ENCODE assay signal across 18 cellular contexts in genomic region chr19:33580026-33580644, GRCh38. TPM values are rescaled to one million over a fixed set of nuclear protein-coding genes. Genes with fewer than 3 reads are reported as not detected.
DNase-seq lines count a peak whose midpoint lies in the region; ATAC-seq and TF ChIP-seq lines count a peak whose summit lies in the region.
"Had no signal": no experiment of that assay in that cellular context is flagged by ENCODE, and none has a peak within 500 bp of the region (broad histone marks: within the 10 kb centered on the region; RNA-seq: fewer than 3 reads in every experiment).

No MANE protein-coding gene starts in this region.

- no peak overlapping the region for H2BK12ac ChIP-seq in mesenchymal stem cell (ENCODE audit: low read length in 2 of 2)

- H2AK5ac ChIP-seq in mesenchymal stem cell (ENCODE audit: low read length, severe bottlenecking) = no peak overlapping the region

- H4K8ac ChIP-seq in mesenchymal stem cell (ENCODE audit: low read length) = no peak overlapping the region

- H3K4ac ChIP-seq in mesenchymal stem cell (ENCODE audit: low read depth in 1 of 2, low read length in 2 of 2) = no peak overlapping the region

- H3K79me1 ChIP-seq in mesenchymal stem cell (replicated peaks; ENCODE audit: low read length, poor library complexity, severe bottlenecking) = no peaks in the 10 kb centered on the region

- intact Hi-C loops in right lobe of liver (cut with DNase I) = no loop called here

- no peak overlapping the region for H2BK5ac ChIP-seq in mesenchymal stem cell (ENCODE audit: low read depth, low read length, poor library complexity, severe bottlenecking)

- ATAC-seq in right lobe of liver (peak; percentile 86 to 98 (median 92)), HG03108 (IDR thresholded peaks at IDR 0.05; ENCODE audit: unreplicated experiment) (no peak)
- ATAC-seq: gastrocnemius medialis, sciatic nerve had no signal

- no peak overlapping the region for H3K14ac ChIP-seq in mesenchymal stem cell (ENCODE audit: low read length in 2 of 2)

- H3K4me1 ChIP-seq in right lobe of liver (peaks cover 0 to 7% (median 2%) of the 10 kb centered on the region in 4 donors), mesenchymal stem cell (ENCODE audit: control insufficient read depth, insufficient read depth, low read depth, low read length) (no peaks in the 10 kb centered on the region)
- H3K4me1 ChIP-seq: gastrocnemius medialis had no signal

- H3K23ac ChIP-seq in mesenchymal stem cell (ENCODE audit: low read length in 2 of 2) = no peak overlapping the region

- 33% methylated on average over 3 of the region's 10 CpGs for WGBS in right lobe of liver (ENCODE audit: insufficient coverage, low coverage, low lambda C conversion rate, missing lambda C conversion rate)
- WGBS in mesenchymal stem cell = 76% methylated on average over 10 of the region's 10 CpGs

- no peak overlapping the region for H3K4me2 ChIP-seq in mesenchymal stem cell (ENCODE audit: low read length, poor library complexity, severe bottlenecking)

- H3K9me3 ChIP-seq in right lobe of liver (no peaks in the 10 kb centered on the region), mesenchymal stem cell (ENCODE audit: control insufficient read depth, low read length) (peaks cover 2% of the 10 kb centered on the region)
- H3K9me3 ChIP-seq: gastrocnemius medialis, MG63 had no signal

- H3K27ac ChIP-seq in right lobe of liver (no peak overlapping the region), brain microvascular endothelial cell (no peak overlapping the region), mesenchymal stem cell (ENCODE audit: low read length, poor library complexity, severe bottlenecking) (no peak overlapping the region)
- H3K27ac ChIP-seq: gastrocnemius medialis had no signal

- no peak for TF ChIP-seq POLR2A in right lobe of liver (IDR thresholded peaks at IDR 0.05)

- in situ Hi-C loops in brain microvascular endothelial cell (cut with HindIII; ENCODE audit: low pct_ligation_motif_present, low sequenced_read_pairs) = no loop called here

- H2AFZ ChIP-seq in mesenchymal stem cell (ENCODE audit: low read depth, low read length) = no peak overlapping the region

- no peak overlapping the region for H2BK120ac ChIP-seq in mesenchymal stem cell (ENCODE audit: low read depth, low read length)

- H2BK15ac ChIP-seq in mesenchymal stem cell (ENCODE audit: low read depth, poor library complexity, severe bottlenecking) = no peak overlapping the region

- H3K18ac ChIP-seq in mesenchymal stem cell (ENCODE audit: low read depth in 1 of 2, low read length in 2 of 2) = no peak overlapping the region

- H3K4me3 ChIP-seq in LNCaP clone FGC (ENCODE audit: low read depth, low read length) (no peak overlapping the region), right lobe of liver (no peak overlapping the region), brain microvascular endothelial cell (ENCODE audit: low read depth, low read length) (no peak overlapping the region), mesenchymal stem cell (ENCODE audit: insufficient read depth in 1 of 2, low read depth in 1 of 2, low read length in 2 of 2) (no peak overlapping the region)
- H3K4me3 ChIP-seq: gastrocnemius medialis, lung, MG63 had no signal

- no peaks in the 10 kb centered on the region for H3K27me3 ChIP-seq in right lobe of liver
- H3K27me3 ChIP-seq in brain microvascular endothelial cell (replicated peaks) = no peaks in the 10 kb centered on the region
- no peaks in the 10 kb centered on the region for H3K27me3 ChIP-seq in mesenchymal stem cell (ENCODE audit: control insufficient read depth in 1 of 2, insufficient read depth in 1 of 2, low read length in 2 of 2)
- H3K27me3 ChIP-seq: gastrocnemius medialis, MG63 had no signal

- H3K9ac ChIP-seq in mesenchymal stem cell (ENCODE audit: low read length) = no peak overlapping the region

- H3K36me3 ChIP-seq in right lobe of liver = no peaks in the 10 kb centered on the region
- H3K36me3 ChIP-seq in brain microvascular endothelial cell (replicated peaks) = no peaks in the 10 kb centered on the region
- H3K36me3 ChIP-seq in mesenchymal stem cell (ENCODE audit: control insufficient read depth in 1 of 2, insufficient read depth in 2 of 2, low read depth in 1 of 2, low read length in 2 of 2) = no peaks in the 10 kb centered on the region
- H3K36me3 ChIP-seq: gastrocnemius medialis, MG63 had no signal

- TF ChIP-seq CTCF in LNCaP clone FGC (IDR thresholded peaks at IDR 0.05; ENCODE audit: control insufficient read depth, extremely low read depth, insufficient read depth) (no peak), right lobe of liver (IDR thresholded peaks at IDR 0.05) (no peak), brain microvascular endothelial cell (IDR thresholded peaks at IDR 0.05; ENCODE audit: low read depth, low read length, missing control alignments) (no peak)

- H4K91ac ChIP-seq in mesenchymal stem cell (ENCODE audit: low read length) = no peak overlapping the region

- DNase-seq in COR-L47 (lab: John Stamatoyannopoulos, UW) (peak; percentile 29), LNCaP clone FGC (ENCODE audit: low read depth) (peak; percentile 52), SHP77 (lab: John Stamatoyannopoulos, UW) (peak; percentile 77 to 86), right lobe of liver (peak in 2 of 3 donors; percentile 55 to 60), cortex of kidney (lab: John Stamatoyannopoulos, UW) (no peak), brain microvascular endothelial cell (no peak), mesenchymal stem cell (no peak)
- DNase-seq: CD8-positive, alpha-beta memory T cell; gastrocnemius medialis; GDM1; MG63; NCI-H2081; stimulated activated CD4-positive, alpha-beta T cell treated with anti-CD3 and anti-CD28 coated beads, Interleukin-1b, Interleukin-23, amount 100 ng/mL, for 48 hours; T-helper 2 cell had no signal

RNA-seq across cellular contexts. Expression of gene CHST8, which starts 41.6 kb away (rescaled TPM):
- total RNA-seq in right lobe of liver = under 1 TPM in 2 of 6 experiments, not detected in 4; 0.12 to 0.19 TPM
- polyA plus RNA-seq in mesenchymal stem cell (2013, experiment 1 of 2) = not detected
- polyA plus RNA-seq in mesenchymal stem cell (2013, experiment 2 of 2) = not detected
- total RNA-seq: CD8-positive, alpha-beta memory T cell; HT1080 had no signal
- polyA plus RNA-seq: CD8-positive, alpha-beta memory T cell had no signal

RNA-seq across cellular contexts. Expression of gene PEPD, which starts 58.5 kb away (rescaled TPM):
- total RNA-seq in right lobe of liver = 100 to 1,000 TPM; 121 to 261 (median 167) TPM
- 82.6 TPM for polyA plus RNA-seq in mesenchymal stem cell (2013, experiment 1 of 2)
- 84.1 TPM for polyA plus RNA-seq in mesenchymal stem cell (2013, experiment 2 of 2)

Comparison
In these comparisons a context has a peak if more than half of its experiments do, and no peak if none do; other contexts are left out.
1. DNase-seq: peak in COR-L47 (single experiment), LNCaP clone FGC (single experiment), SHP77 (2 of 2) and right lobe of liver (2 of 3); none in cortex of kidney (single experiment), brain microvascular endothelial cell (single experiment) and mesenchymal stem cell (single experiment).